In genomic region chr12:74412607-74413230, GRCh38 we compare ENCODE assay signal across 8 cellular contexts.
DNase-seq lines count a peak whose midpoint lies in the region; ATAC-seq lines count a peak whose summit lies in the region.

No MANE protein-coding gene starts in this region.

- peak; percentile 12 for DNase-seq in NCI-H2196 (lab: John Stamatoyannopoulos, UW; ENCODE audit: unreplicated experiment)
- no peak for DNase-seq in NCI-H2196 treated with DMSO at 0.1 percent for 48 hours (lab: John Stamatoyannopoulos, UW; ENCODE audit: unreplicated experiment)
- peak; percentile 1 for DNase-seq in NCI-H2171 (lab: John Stamatoyannopoulos, UW)
- DNase-seq in dedifferentiated amniotic fluid mesenchymal stem cell (ENCODE audit: extremely low spot score) = peak; percentile 27
- peak; percentile 48 for DNase-seq in putamen (ENCODE audit: low spot score)
- no peak for DNase-seq in activated CD4-positive, alpha-beta T cell treated with anti-CD3 and anti-CD28 coated beads for 1 hour
- no peak for DNase-seq in stimulated activated CD4-positive, alpha-beta T cell treated with anti-CD3 and anti-CD28 coated beads, Interleukin-15, amount 100 ng/mL, for 24 hours
- DNase-seq in sciatic nerve (ENCODE audit: low spot score) = no peak

- ATAC-seq in sciatic nerve = no peak

- intact Hi-C loops in sciatic nerve (cut with DNase I) = no loop called here

Comparison
In these comparisons a context has a peak if more than half of its experiments do, and no peak if none do; other contexts are left out.
1. DNase-seq: peak in NCI-H2196 (single experiment), NCI-H2171 (single experiment), dedifferentiated amniotic fluid mesenchymal stem cell (single experiment) and putamen (single experiment); none in NCI-H2196 treated with DMSO at 0.1 percent for 48 hours (single experiment), activated CD4-positive, alpha-beta T cell treated with anti-CD3 and anti-CD28 coated beads for 1 hour (single experiment), stimulated activated CD4-positive, alpha-beta T cell treated with anti-CD3 and anti-CD28 coated beads, Interleukin-15, amount 100 ng/mL, for 24 hours (single experiment) and sciatic nerve (single experiment).